ENCODE assay signal across 18 cellular contexts in the genomic region with DNA sequence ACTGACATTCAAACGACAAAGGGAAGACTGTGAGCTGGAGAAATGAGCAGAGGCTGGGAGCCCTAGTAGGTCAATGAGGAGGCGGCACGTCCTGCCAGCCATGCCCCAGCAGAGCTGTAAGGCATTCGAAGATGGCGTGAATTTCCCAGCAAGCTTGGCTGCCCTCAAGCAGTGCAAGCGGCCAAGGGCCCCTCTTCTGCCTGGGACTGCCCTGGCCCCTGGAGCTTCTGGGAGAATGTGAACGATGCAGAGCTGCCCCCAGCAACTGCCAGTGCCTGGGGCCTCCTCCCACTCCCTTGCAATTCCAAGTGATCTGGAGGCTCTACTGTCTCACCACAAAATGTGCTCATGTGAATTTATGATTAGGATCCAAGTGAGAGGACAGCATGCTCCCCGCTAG. TPM values are rescaled to one million over a fixed set of nuclear protein-coding genes. Genes with fewer than 3 reads are reported as not detected.
DNase-seq lines count a peak whose midpoint lies in the region; ATAC-seq and TF ChIP-seq lines count a peak whose summit lies in the region.
"Had no signal": no experiment of that assay in that cellular context is flagged by ENCODE, and none has a peak within 500 bp of the region (broad histone marks: within the 10 kb centered on the region; RNA-seq: fewer than 3 reads in every experiment).

No MANE protein-coding gene starts in this region.

- H3K4me3 ChIP-seq in CD8-positive, alpha-beta memory T cell (ENCODE audit: low read length): no peak overlapping the region
- no peak overlapping the region for H3K4me3 ChIP-seq in stomach
- H3K4me3 ChIP-seq: colonic mucosa, SK-N-MC had no signal

- no peak for TF ChIP-seq POLR2A in stomach (IDR thresholded peaks at IDR 0.05)

- no peak for TF ChIP-seq CTCF in stomach (IDR thresholded peaks at IDR 0.05)

- no peaks in the 10 kb centered on the region for H3K27me3 ChIP-seq in CD8-positive, alpha-beta memory T cell (ENCODE audit: insufficient read depth, low read length, poor library complexity, severe bottlenecking)
- no peaks in the 10 kb centered on the region for H3K27me3 ChIP-seq in stomach
- H3K27me3 ChIP-seq: colonic mucosa had no signal

- peak overlapping the region; percentile 18 for H3K27ac ChIP-seq in CD8-positive, alpha-beta memory T cell (ENCODE audit: low read depth, low read length)
- H3K27ac ChIP-seq in stomach: peak overlapping the region in 4 of 5 donors; percentile 37 to 80 (median 76)
- H3K27ac ChIP-seq: colonic mucosa, SK-N-MC had no signal

- TF ChIP-seq EP300 in stomach (IDR thresholded peaks at IDR 0.05): no peak

- H3K36me3 ChIP-seq in CD8-positive, alpha-beta memory T cell (ENCODE audit: insufficient read depth, low read length): peaks cover 16% of the 10 kb centered on the region
- peaks cover 8 to 29% (median 22%) of the 10 kb centered on the region in 4 donors for H3K36me3 ChIP-seq in stomach
- H3K36me3 ChIP-seq: colonic mucosa had no signal

- H3K27ac Mint-ChIP-seq in CD8-positive, alpha-beta memory T cell: peak overlapping the region in 2 of 8 donors; percentile 19 to 59
- peak overlapping the region; percentile 25 for H3K27ac Mint-ChIP-seq in activated T-helper 17 cell treated with anti-CD3 and anti-CD28 coated beads, Interleukin-2, amount 50 U/mL, for 72 hours
- H3K27ac Mint-ChIP-seq: IgD-negative memory B cell had no signal

- no peaks in the 10 kb centered on the region for H3K9me3 ChIP-seq in CD8-positive, alpha-beta memory T cell (ENCODE audit: low read length)
- no peaks in the 10 kb centered on the region for H3K9me3 ChIP-seq in stomach
- H3K9me3 ChIP-seq: colonic mucosa, psoas muscle had no signal

- intact Hi-C loops in stomach (cut with DNase I; ENCODE audit: low total_unique reads): no loop called here

- peaks cover 0 to 19% (median 6%) of the 10 kb centered on the region in 3 donors for H3K36me3 Mint-ChIP-seq in CD8-positive, alpha-beta memory T cell
- H3K36me3 Mint-ChIP-seq in activated T-helper 17 cell treated with anti-CD3 and anti-CD28 coated beads, Interleukin-2, amount 50 U/mL, for 72 hours (ENCODE audit: low read depth): no peaks in the 10 kb centered on the region
- H3K36me3 Mint-ChIP-seq: IgD-negative memory B cell had no signal

- H3K4me3 Mint-ChIP-seq in CD8-positive, alpha-beta memory T cell: peak overlapping the region in 1 of 7 donors; percentile 48
- no peak overlapping the region for H3K4me3 Mint-ChIP-seq in activated T-helper 17 cell treated with anti-CD3 and anti-CD28 coated beads, Interleukin-2, amount 50 U/mL, for 72 hours
- H3K4me3 Mint-ChIP-seq: stimulated activated naive CD8-positive, alpha-beta T cell treated with anti-CD3 and anti-CD28 coated beads, Interleukin-15, Interleukin-2, amounts not matched to agents 100 ng/mL and 50 ng/mL, for 24 hours had no signal

- H3K27me3 Mint-ChIP-seq in CD8-positive, alpha-beta memory T cell: peaks cover 0 to 3% of the 10 kb centered on the region in 2 donors
- no peaks in the 10 kb centered on the region for H3K27me3 Mint-ChIP-seq in activated T-helper 17 cell treated with anti-CD3 and anti-CD28 coated beads, Interleukin-2, amount 50 U/mL, for 72 hours
- H3K27me3 Mint-ChIP-seq: IgD-negative memory B cell; stimulated activated naive CD8-positive, alpha-beta T cell treated with anti-CD3 and anti-CD28 coated beads, Interleukin-15, Interleukin-2, amounts not matched to agents 100 ng/mL and 50 ng/mL, for 24 hours had no signal

- 68 to 82% (median 77%) methylated on average over 8 of the region's 8 CpGs for WGBS in stomach, 5 donors

- POLR2A ChIA-PET in CD8-positive, alpha-beta memory T cell (lab: Charles Lee): no interaction called here

- no peak for ATAC-seq in activated T-helper 17 cell treated with anti-CD3 and anti-CD28 coated beads, Interleukin-2, amount 50 U/mL, for 72 hours (replicated peaks)
- ATAC-seq in left lobe of liver: no peak
- no peak for ATAC-seq in GM21526 (IDR thresholded peaks at IDR 0.05; ENCODE audit: low FRiP score, unreplicated experiment)
- ATAC-seq: psoas muscle had no signal

- peaks cover 17 to 22% (median 20%) of the 10 kb centered on the region in 3 donors for H3K4me1 Mint-ChIP-seq in CD8-positive, alpha-beta memory T cell
- H3K4me1 Mint-ChIP-seq in activated T-helper 17 cell treated with anti-CD3 and anti-CD28 coated beads, Interleukin-2, amount 50 U/mL, for 72 hours: peaks cover 11% of the 10 kb centered on the region

- H3K9me3 Mint-ChIP-seq in CD8-positive, alpha-beta memory T cell: no peaks in the 10 kb centered on the region
- no peaks in the 10 kb centered on the region for H3K9me3 Mint-ChIP-seq in activated T-helper 17 cell treated with anti-CD3 and anti-CD28 coated beads, Interleukin-2, amount 50 U/mL, for 72 hours
- H3K9me3 Mint-ChIP-seq: IgD-negative memory B cell; nephron; stimulated activated naive CD8-positive, alpha-beta T cell treated with anti-CD3 and anti-CD28 coated beads, Interleukin-15, Interleukin-2, amounts not matched to agents 100 ng/mL and 50 ng/mL, for 24 hours had no signal

- no peak for DNase-seq in CD8-positive, alpha-beta memory T cell
- peak; percentile 45 for DNase-seq in left lobe of liver (ENCODE audit: low spot score)
- no peak for DNase-seq in stomach
- no peak for DNase-seq in NK-92 treated with Interleukin-12 subunit alpha and Interleukin-12 subunit beta, amount 100 ng/mL, for 24 hours (lab: John Stamatoyannopoulos, UW)
- DNase-seq in activated naive CD4-positive, alpha-beta T cell treated with anti-CD3 and anti-CD28 coated beads, Interleukin-2, amount 50 U/mL, for 16 hours: no peak
- DNase-seq: activated CD4-positive, CD25-positive, alpha-beta regulatory T cell treated with anti-CD3 and anti-CD28 coated beads, Interleukin-2, amount 50 U/mL, for 72 hours; activated gamma-delta T cell treated with Interleukin-2 at 50 U/mL for 16 hours; colonic mucosa; NCI-H2081; NCI-H526 treated with DMSO at 0.1 percent for 48 hours; psoas muscle; T1000 had no signal

- H3K4me1 ChIP-seq in CD8-positive, alpha-beta memory T cell (ENCODE audit: insufficient read depth, low read length): peaks cover 18% of the 10 kb centered on the region
- H3K4me1 ChIP-seq in stomach: peaks cover 11 to 80% (median 55%) of the 10 kb centered on the region in 4 donors

- CTCF ChIA-PET in CD8-positive, alpha-beta memory T cell (lab: Charles Lee): interaction anchor here (7.2 kb wide), 1 partner anchor 10 kb away, joined by 100 read pairs; no protein-coding TSS in a partner anchor

RNA-seq across cellular contexts. Expression of gene PPM1F, which starts 4.3 kb away (rescaled TPM):
- 10 to 100 TPM; 25.4 to 29.1 TPM for total RNA-seq in CD8-positive, alpha-beta memory T cell
- 9.2 TPM for polyA plus RNA-seq in CD8-positive, alpha-beta memory T cell
- total RNA-seq in activated T-helper 17 cell treated with anti-CD3 and anti-CD28 coated beads, Interleukin-2, amount 50 U/mL, for 72 hours: 10 to 100 TPM; 17.3 to 20.3 TPM
- total RNA-seq in left lobe of liver: 8.4 TPM
- total RNA-seq in stomach: 100 to 1,000 TPM in 1 of 5 donors, 10 to 100 TPM in 4; 12.6 to 285 (median 22.3) TPM
- polyA plus RNA-seq in stomach: 1 to 10 TPM; 6.7 to 9.9 (median 8.1) TPM

RNA-seq across cellular contexts. Expression of gene TOP3B, which starts 34.2 kb away (rescaled TPM):
- total RNA-seq in CD8-positive, alpha-beta memory T cell: 10 to 100 TPM; 30.1 to 36.9 TPM
- 17.3 TPM for polyA plus RNA-seq in CD8-positive, alpha-beta memory T cell
- 10 to 100 TPM; 34.6 to 42.3 TPM for total RNA-seq in activated T-helper 17 cell treated with anti-CD3 and anti-CD28 coated beads, Interleukin-2, amount 50 U/mL, for 72 hours
- total RNA-seq in left lobe of liver: 24.0 TPM
- total RNA-seq in stomach: 100 to 1,000 TPM in 1 of 5 donors, 10 to 100 TPM in 4; 25.0 to 509 (median 38.5) TPM
- polyA plus RNA-seq in stomach: 10 to 100 TPM in 1 of 3 donors, 1 to 10 TPM in 2; 3.8 to 13.8 (median 5.9) TPM
